Comparison of ENCODE assay signal across 35 cellular contexts in the genomic region with DNA sequence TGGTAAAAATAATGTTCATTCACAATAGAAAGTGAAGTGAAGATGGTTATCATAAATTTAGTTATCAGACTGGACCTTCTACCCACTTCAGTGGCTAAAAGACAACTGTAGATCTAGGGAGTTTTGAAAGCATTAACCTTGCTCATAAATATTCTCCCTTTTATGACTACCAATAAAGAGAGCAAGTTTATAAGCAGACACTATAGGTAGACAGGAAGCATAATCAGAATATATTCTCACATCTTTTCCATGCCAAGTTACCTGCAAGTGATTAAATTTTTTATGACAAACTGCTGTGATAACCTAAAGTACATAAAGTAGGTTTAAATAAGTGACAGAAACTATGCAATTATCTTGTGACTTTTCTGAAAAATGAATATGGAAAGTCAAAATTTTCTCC.
"Had no signal": no experiment of that assay in that cellular context is flagged by ENCODE, and none has a peak within 500 bp of the region (broad histone marks: within the 10 kb centered on the region; RNA-seq: fewer than 3 reads in every experiment).

No MANE protein-coding gene starts in this region.

- ATAC-seq: activated CD4-positive, alpha-beta T cell treated with anti-CD3 and anti-CD28 coated beads for 36 hours; activated CD4-positive, CD25-positive, alpha-beta regulatory T cell treated with anti-CD3 and anti-CD28 coated beads, Interleukin-2, amount 50 U/mL, for 24 hours; activated naive CD4-positive, alpha-beta T cell treated with anti-CD3 and anti-CD28 coated beads, Interleukin-2, amount 50 U/mL, for 72 hours; activated T-cell treated with anti-CD3 and anti-CD28 coated beads, Interleukin-2, amount 50 U/mL, for 4 hours; activated T-cell treated with anti-CD3 and anti-CD28 coated beads, Interleukin-2, amount 50 U/mL, for 72 hours; activated T-helper 17 cell treated with anti-CD3 and anti-CD28 coated beads, Interleukin-2, amount 50 U/mL, for 72 hours; body of pancreas; WTC11 had no signal

- H3K9me3 ChIP-seq: adrenal gland, body of pancreas, breast epithelium had no signal

- DNase-seq: activated CD4-positive, alpha-beta memory T cell treated with anti-CD3 and anti-CD28 coated beads, Interleukin-2, amount 10 ng/mL, durations not matched to agents 7 days and 5 days; activated CD4-positive, alpha-beta T cell treated with anti-CD3 and anti-CD28 coated beads for 1 hour; activated CD4-positive, alpha-beta T cell treated with anti-CD3 and anti-CD28 coated beads for 36 hours; activated CD4-positive, alpha-beta T cell treated with anti-CD3 and anti-CD28 coated beads for 48 hours; activated CD4-positive, alpha-beta T cell treated with anti-CD3 and anti-CD28 coated beads, Interleukin-2, amount 10 ng/mL, durations not matched to agents 7 days and 5 days; activated CD4-positive, alpha-beta T cell treated with anti-CD3 and anti-CD28 coated beads, Interleukin-2, amount 50 U/mL, for 48 hours; activated CD4-positive, CD25-positive, alpha-beta regulatory T cell; activated CD8-positive, alpha-beta memory T cell treated with anti-CD3 and anti-CD28 coated beads, Interleukin-2, amount 50 U/mL, for 4 hours; activated effector memory CD4-positive, alpha-beta T cell treated with anti-CD3 and anti-CD28 coated beads, Interleukin-2, amount 50 U/mL, for 16 hours; activated gamma-delta T cell treated with Interleukin-2 at 50 U/mL for 16 hours; activated naive CD4-positive, alpha-beta T cell; activated naive CD4-positive, alpha-beta T cell treated with anti-CD3 and anti-CD28 coated beads for 36 hours; activated naive CD4-positive, alpha-beta T cell treated with anti-CD3 and anti-CD28 coated beads, Interleukin-2, amount 50 U/mL, for 16 hours; activated naive CD8-positive, alpha-beta T cell treated with anti-CD3 and anti-CD28 coated beads for 36 hours; activated T-cell treated with anti-CD3 and anti-CD28 coated beads for 4 hours; activated T-cell treated with anti-CD3 and anti-CD28 coated beads, Interleukin-2, amount 50 U/mL, for 1 hour; activated T-cell treated with anti-CD3 and anti-CD28 coated beads, Interleukin-2, amount 50 U/mL, for 4 hours; activated T-cell treated with anti-CD3 and anti-CD28 coated beads, Interleukin-2, amount 50 U/mL, for 72 hours; adrenal gland; amniotic stem cell; aorta; body of pancreas; brain microvascular endothelial cell; central memory CD4-positive, alpha-beta T cell; T-helper 1 cell; T-helper 2 cell; T-helper 9 cell; WERI-Rb-1 had no signal

- H3K27ac ChIP-seq: adrenal gland, body of pancreas, brain microvascular endothelial cell, breast epithelium, WERI-Rb-1 had no signal

- FAIRE-seq: astrocyte, TTC549 had no signal

- H3K4me1 ChIP-seq: adrenal gland, body of pancreas, breast epithelium had no signal

- H3K27me3 ChIP-seq: adrenal gland, body of pancreas, brain microvascular endothelial cell, breast epithelium had no signal

- H3K36me3 ChIP-seq: adrenal gland, brain microvascular endothelial cell, breast epithelium, WERI-Rb-1 had no signal

- H3K4me3 ChIP-seq: adrenal gland, body of pancreas, breast epithelium had no signal
